Comparison of ENCODE assay signal across 8 cellular contexts in the genomic region with DNA sequence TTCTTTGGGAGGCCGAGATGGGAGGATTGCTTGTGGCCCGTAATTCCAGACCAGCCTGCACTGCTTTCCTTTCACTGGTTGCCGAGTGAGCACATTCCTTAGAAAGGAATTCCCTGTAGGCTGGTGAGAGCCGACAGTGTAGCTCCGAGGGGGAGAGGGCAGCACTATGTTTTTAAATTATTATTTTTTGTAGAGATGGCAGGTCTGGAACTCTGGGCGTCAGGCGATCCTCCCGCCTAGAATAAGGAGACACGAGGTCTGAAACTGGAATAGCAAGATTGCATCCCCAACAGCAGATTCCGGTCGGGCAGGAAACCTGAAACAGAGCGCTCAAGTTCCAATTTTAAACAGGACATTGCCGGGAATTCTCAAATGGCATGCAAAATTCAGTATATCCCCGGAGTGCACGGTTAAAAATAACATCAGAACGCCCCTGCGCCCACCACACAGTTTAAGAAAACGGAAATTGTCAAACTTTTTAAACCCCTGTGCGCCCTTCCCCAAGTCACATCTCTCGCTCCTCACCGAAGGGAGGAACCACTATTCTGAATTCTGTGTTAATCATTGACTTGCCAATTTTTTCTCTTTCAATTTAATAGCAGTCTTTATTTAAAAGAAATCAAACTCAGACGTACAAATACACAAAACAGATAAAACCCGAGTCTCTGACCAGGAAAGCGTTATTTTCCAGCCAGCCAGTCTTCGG. TPM values are rescaled to one million over a fixed set of nuclear protein-coding genes. Genes with fewer than 3 reads are reported as not detected.
A peak's percentile ranks its signal among the peaks of the same experiment; 100 is the strongest.
DNase-seq lines count a peak whose midpoint lies in the region; ATAC-seq and TF ChIP-seq lines count a peak whose summit lies in the region.

No MANE protein-coding gene starts in this region.

- H3K4me1 Mint-ChIP-seq in activated naive CD8-positive, alpha-beta T cell treated with anti-CD3 and anti-CD28 coated beads, Interleukin-2, amount 10 ng/mL, durations not matched to agents 7 days and 5 days = peaks cover 20% of the 10 kb centered on the region

- POLR2A ChIA-PET in activated naive CD8-positive, alpha-beta T cell treated with anti-CD3 and anti-CD28 coated beads, Interleukin-2, amount 10 ng/mL, durations not matched to agents 7 days and 5 days (lab: Charles Lee) = interaction anchor here (0.6 to 3.3 kb wide), 31 partner anchors 8 to 1194 kb away, joined by 3 to 112 read pairs (median 6); a partner anchor contains a TSS

- H3K4me1 ChIP-seq in Peyer's patch = peaks cover 0 to 6% (median 0%) of the 10 kb centered on the region in 4 donors
- H3K4me1 ChIP-seq in left ventricle myocardium inferior = peaks cover 15% of the 10 kb centered on the region

- peak overlapping the region; percentile 94 for H3K27ac Mint-ChIP-seq in activated naive CD8-positive, alpha-beta T cell treated with anti-CD3 and anti-CD28 coated beads, Interleukin-2, amount 10 ng/mL, durations not matched to agents 7 days and 5 days

- H3K27ac ChIP-seq in Peyer's patch (peak overlapping the region; percentile 81 to 92 (median 84)), left ventricle myocardium inferior (replicated peaks) (peak overlapping the region; percentile 99)

- H3K9me3 ChIP-seq in Peyer's patch (no peaks in the 10 kb centered on the region), left ventricle myocardium inferior (replicated peaks) (no peaks in the 10 kb centered on the region)

- H3K4me3 ChIP-seq in Peyer's patch (peak overlapping the region; percentile 43 to 65 (median 52)), left ventricle myocardium inferior (peak overlapping the region; percentile 75)

- H3K27me3 ChIP-seq in Peyer's patch = no peaks in the 10 kb centered on the region
- no peaks in the 10 kb centered on the region for H3K27me3 ChIP-seq in left ventricle myocardium inferior (ENCODE audit: low read depth)

- H3K36me3 ChIP-seq in Peyer's patch (no peaks in the 10 kb centered on the region), left ventricle myocardium inferior (no peaks in the 10 kb centered on the region)

- no peaks in the 10 kb centered on the region for H3K9me3 Mint-ChIP-seq in activated naive CD8-positive, alpha-beta T cell treated with anti-CD3 and anti-CD28 coated beads, Interleukin-2, amount 10 ng/mL, durations not matched to agents 7 days and 5 days

- peaks cover 1% of the 10 kb centered on the region for H3K27me3 Mint-ChIP-seq in activated naive CD8-positive, alpha-beta T cell treated with anti-CD3 and anti-CD28 coated beads, Interleukin-2, amount 10 ng/mL, durations not matched to agents 7 days and 5 days

- DNase-seq in DMS153 (lab: John Stamatoyannopoulos, UW) = peak; percentile 3
- no peak for DNase-seq in DMS153 treated with DMSO at 0.1 percent for 48 hours (lab: John Stamatoyannopoulos, UW; ENCODE audit: unreplicated experiment)
- DNase-seq in Peyer's patch = peak; percentile 65 to 74 (median 67)
- peak; percentile 57 for DNase-seq in activated naive CD8-positive, alpha-beta T cell treated with anti-CD3 and anti-CD28 coated beads, Interleukin-2, amount 10 ng/mL, durations not matched to agents 7 days and 5 days
- DNase-seq in left ventricle myocardium inferior = peak; percentile 66
- DNase-seq in posterior cingulate gyrus = peak in 9 of 10 donors; percentile 32 to 96 (median 70)
- DNase-seq in effector CD4-positive, alpha-beta T cell = no peak

- TF ChIP-seq POLR2A in Peyer's patch (IDR thresholded peaks at IDR 0.05) = no peak

- ATAC-seq in HG03558 (IDR thresholded peaks at IDR 0.05; ENCODE audit: extremely low read depth, unreplicated experiment) = peak; percentile 4
- ATAC-seq in activated naive CD8-positive, alpha-beta T cell treated with anti-CD3 and anti-CD28 coated beads, Interleukin-2, amount 10 ng/mL, durations not matched to agents 7 days and 5 days (ENCODE audit: low read depth) = no peak

- intact Hi-C loops in left ventricle myocardium inferior (cut with micrococcal nuclease) (no loop called here), posterior cingulate gyrus (cut with DNase I) (no loop called here)

- H3K36me3 Mint-ChIP-seq in activated naive CD8-positive, alpha-beta T cell treated with anti-CD3 and anti-CD28 coated beads, Interleukin-2, amount 10 ng/mL, durations not matched to agents 7 days and 5 days = no peaks in the 10 kb centered on the region

- peak overlapping the region; percentile 90 for H3K4me3 Mint-ChIP-seq in activated naive CD8-positive, alpha-beta T cell treated with anti-CD3 and anti-CD28 coated beads, Interleukin-2, amount 10 ng/mL, durations not matched to agents 7 days and 5 days

- no peak for TF ChIP-seq CTCF in Peyer's patch (IDR thresholded peaks at IDR 0.05)
- no peak for TF ChIP-seq CTCF in left ventricle myocardium inferior (IDR thresholded peaks at IDR 0.05; ENCODE audit: borderline replicate concordance)

RNA-seq across cellular contexts. Expression of a gene that starts 0.6 kb away (rescaled TPM):
- total RNA-seq in Peyer's patch = not detected
- 10 to 100 TPM; 27.2 to 27.3 TPM for total RNA-seq in activated naive CD8-positive, alpha-beta T cell treated with anti-CD3 and anti-CD28 coated beads, Interleukin-2, amount 10 ng/mL, durations not matched to agents 7 days and 5 days
- total RNA-seq in left ventricle myocardium inferior = 40.3 TPM

RNA-seq across cellular contexts. Expression of a gene that starts 8.0 kb away (rescaled TPM):
- total RNA-seq in Peyer's patch (not detected), left ventricle myocardium inferior (not detected)
- not detected for total RNA-seq in activated naive CD8-positive, alpha-beta T cell treated with anti-CD3 and anti-CD28 coated beads, Interleukin-2, amount 10 ng/mL, durations not matched to agents 7 days and 5 days

RNA-seq across cellular contexts. Expression of a gene that starts 17.2 kb away (rescaled TPM):
- total RNA-seq in Peyer's patch = 10 to 100 TPM in 1 of 4 donors, 1 to 10 TPM in 3; 7.0 to 23.1 (median 8.1) TPM
- 10 to 100 TPM; 17.7 to 20.4 TPM for total RNA-seq in activated naive CD8-positive, alpha-beta T cell treated with anti-CD3 and anti-CD28 coated beads, Interleukin-2, amount 10 ng/mL, durations not matched to agents 7 days and 5 days
- total RNA-seq in left ventricle myocardium inferior = 4.6 TPM

Comparison
In these comparisons a context has a peak if more than half of its experiments do, and no peak if none do; other contexts are left out.
1. DNase-seq: peak in DMS153 (single experiment), Peyer's patch (3 of 3), activated naive CD8-positive, alpha-beta T cell treated with anti-CD3 and anti-CD28 coated beads, Interleukin-2, amount 10 ng/mL, durations not matched to agents 7 days and 5 days (single experiment), left ventricle myocardium inferior (single experiment) and posterior cingulate gyrus (9 of 10); none in DMS153 treated with DMSO at 0.1 percent for 48 hours (single experiment) and effector CD4-positive, alpha-beta T cell (single experiment).
2. RNA of a gene that starts 0.6 kb away (total RNA-seq): 40.3 TPM in left ventricle myocardium inferior (single experiment) and 27.2 to 27.3 TPM in activated naive CD8-positive, alpha-beta T cell treated with anti-CD3 and anti-CD28 coated beads, Interleukin-2, amount 10 ng/mL, durations not matched to agents 7 days and 5 days; not detected in Peyer's patch; every median in the first group is over 10 times any median in the second.